ENCODE assay signal across 17 cellular contexts in genomic region chr16:4303973-4304372, GRCh38. TPM values are rescaled to one million over a fixed set of nuclear protein-coding genes. Genes with fewer than 3 reads are reported as not detected.
A peak's percentile ranks its signal among the peaks of the same experiment; 100 is the strongest.
DNase-seq lines count a peak whose midpoint lies in the region; ATAC-seq and TF ChIP-seq lines count a peak whose summit lies in the region.
"Had no signal": no experiment of that assay in that cellular context is flagged by ENCODE, and none has a peak within 500 bp of the region (broad histone marks: within the 10 kb centered on the region; RNA-seq: fewer than 3 reads in every experiment).

No MANE protein-coding gene starts in this region.

- peaks cover 5% of the 10 kb centered on the region for H3K9me3 Mint-ChIP-seq in activated CD4-positive, alpha-beta T cell treated with anti-CD3 and anti-CD28 coated beads, Interleukin-2, amount 10 ng/mL, durations not matched to agents 24 days and 14 days
- H3K9me3 Mint-ChIP-seq in activated CD4-positive, alpha-beta T cell treated with anti-CD3 and anti-CD28 coated beads, Interleukin-2, amount 10 ng/mL, durations not matched to agents 7 days and 5 days: no peaks in the 10 kb centered on the region
- H3K9me3 Mint-ChIP-seq in endodermal cell: no peaks in the 10 kb centered on the region
- H3K9me3 Mint-ChIP-seq in activated T-cell treated with anti-CD3 and anti-CD28 coated beads, Interleukin-2, amount 50 U/mL, for 72 hours: peaks cover 3 to 4% of the 10 kb centered on the region in 2 donors
- H3K9me3 Mint-ChIP-seq: T-helper 2 cell treated with Interferon-gamma antibody and Interleukin-4, amounts not matched to agents 5 μg/mL and 100 μg/mL, for 36 hours had no signal

- peaks cover 3% of the 10 kb centered on the region for H3K36me3 ChIP-seq in endodermal cell (ENCODE audit: control insufficient read depth, insufficient read depth, low read length)
- H3K36me3 ChIP-seq: thyroid gland had no signal

- no peak overlapping the region for H3K4me3 ChIP-seq in endodermal cell (ENCODE audit: low read length)
- H3K4me3 ChIP-seq: MG63, spleen, thyroid gland had no signal

- no peak for TF ChIP-seq CTCF in endodermal cell (conservative IDR thresholded peaks at IDR 0.05)

- ATAC-seq in activated T-cell treated with anti-CD3 and anti-CD28 coated beads, Interleukin-2, amount 50 U/mL, for 72 hours (replicated peaks in 1 of 2): no peak
- ATAC-seq in HG02970 (IDR thresholded peaks at IDR 0.05; ENCODE audit: low FRiP score, unreplicated experiment) (no peak), GM18502 (IDR thresholded peaks at IDR 0.05; ENCODE audit: poor library complexity, unreplicated experiment) (no peak)
- ATAC-seq: left colon had no signal

- H3K27ac Mint-ChIP-seq in activated CD4-positive, alpha-beta T cell treated with anti-CD3 and anti-CD28 coated beads, Interleukin-2, amount 10 ng/mL, durations not matched to agents 24 days and 14 days: no peak overlapping the region
- H3K27ac Mint-ChIP-seq in activated CD4-positive, alpha-beta T cell treated with anti-CD3 and anti-CD28 coated beads, Interleukin-2, amount 10 ng/mL, durations not matched to agents 7 days and 5 days: no peak overlapping the region
- peak overlapping the region; percentile 39 for H3K27ac Mint-ChIP-seq in endodermal cell
- no peak overlapping the region for H3K27ac Mint-ChIP-seq in activated T-cell treated with anti-CD3 and anti-CD28 coated beads, Interleukin-2, amount 50 U/mL, for 72 hours

- no peaks in the 10 kb centered on the region for H3K9me3 ChIP-seq in endodermal cell (ENCODE audit: control insufficient read depth, low read length)
- H3K9me3 ChIP-seq: MG63, spleen, thyroid gland had no signal

- WGBS in endodermal cell (ENCODE audit: insufficient coverage in 1 of 2, insufficient read length in 1 of 2), 2 experiments: 78 to 88% methylated on average over 11 to 13 of the region's 13 CpGs

- intact Hi-C loops in activated CD4-positive, alpha-beta T cell treated with anti-CD3 and anti-CD28 coated beads, Interleukin-2, amount 10 ng/mL, durations not matched to agents 24 days and 14 days (cut with micrococcal nuclease): no loop called here

- POLR2A ChIA-PET in activated CD4-positive, alpha-beta T cell treated with anti-CD3 and anti-CD28 coated beads, Interleukin-2, amount 10 ng/mL, durations not matched to agents 7 days and 5 days (lab: Charles Lee): interaction anchor here (0.6 kb wide), 1 partner anchor 8 kb away, joined by 3 read pairs; no protein-coding TSS in a partner anchor

- CTCF ChIA-PET in activated CD4-positive, alpha-beta T cell treated with anti-CD3 and anti-CD28 coated beads, Interleukin-2, amount 10 ng/mL, durations not matched to agents 7 days and 5 days (lab: Charles Lee): interaction anchor here (0.6 to 1.9 kb wide), 3 partner anchors 15 to 902 kb away, joined by 3 to 6 read pairs (median 3); no protein-coding TSS in a partner anchor

- peaks cover 18% of the 10 kb centered on the region for H3K4me1 Mint-ChIP-seq in activated CD4-positive, alpha-beta T cell treated with anti-CD3 and anti-CD28 coated beads, Interleukin-2, amount 10 ng/mL, durations not matched to agents 24 days and 14 days
- peaks cover 34% of the 10 kb centered on the region for H3K4me1 Mint-ChIP-seq in activated CD4-positive, alpha-beta T cell treated with anti-CD3 and anti-CD28 coated beads, Interleukin-2, amount 10 ng/mL, durations not matched to agents 7 days and 5 days
- peaks cover 16% of the 10 kb centered on the region for H3K4me1 Mint-ChIP-seq in endodermal cell
- H3K4me1 Mint-ChIP-seq in activated T-cell treated with anti-CD3 and anti-CD28 coated beads, Interleukin-2, amount 50 U/mL, for 72 hours (ENCODE audit: low read depth): peaks cover 38% of the 10 kb centered on the region

- H3K27me3 Mint-ChIP-seq in activated CD4-positive, alpha-beta T cell treated with anti-CD3 and anti-CD28 coated beads, Interleukin-2, amount 10 ng/mL, durations not matched to agents 24 days and 14 days: no peaks in the 10 kb centered on the region
- no peaks in the 10 kb centered on the region for H3K27me3 Mint-ChIP-seq in activated CD4-positive, alpha-beta T cell treated with anti-CD3 and anti-CD28 coated beads, Interleukin-2, amount 10 ng/mL, durations not matched to agents 7 days and 5 days
- H3K27me3 Mint-ChIP-seq in endodermal cell (ENCODE audit: insufficient read depth): no peaks in the 10 kb centered on the region
- no peaks in the 10 kb centered on the region for H3K27me3 Mint-ChIP-seq in activated T-cell treated with anti-CD3 and anti-CD28 coated beads, Interleukin-2, amount 50 U/mL, for 72 hours (ENCODE audit: low read depth)

- no peaks in the 10 kb centered on the region for H3K27me3 ChIP-seq in endodermal cell (ENCODE audit: control insufficient read depth, insufficient read depth, low read length, poor library complexity, severe bottlenecking)
- H3K27me3 ChIP-seq: MG63, spleen, thyroid gland had no signal

- peak overlapping the region; percentile 75 for H3K27ac ChIP-seq in endodermal cell (ENCODE audit: low read depth, low read length)
- H3K27ac ChIP-seq: spleen, thyroid gland had no signal

- no peak overlapping the region for H3K9ac ChIP-seq in endodermal cell (ENCODE audit: extremely low read depth, low read length, poor library complexity, severe bottlenecking)

- peak; percentile 57 for DNase-seq in activated CD4-positive, alpha-beta T cell treated with anti-CD3 and anti-CD28 coated beads, Interleukin-2, amount 10 ng/mL, durations not matched to agents 24 days and 14 days
- no peak for DNase-seq in activated CD4-positive, alpha-beta T cell treated with anti-CD3 and anti-CD28 coated beads, Interleukin-2, amount 10 ng/mL, durations not matched to agents 7 days and 5 days
- DNase-seq in NCI-H2227 treated with DMSO at 0.1 percent for 48 hours (lab: John Stamatoyannopoulos, UW) (peak; percentile 20), endodermal cell (peak; percentile 60), retina (peak; percentile 62)
- DNase-seq in activated T-cell treated with anti-CD3 and anti-CD28 coated beads, Interleukin-2, amount 50 U/mL, for 72 hours: no peak
- DNase-seq: activated CD4-positive, alpha-beta T cell treated with anti-CD3 and anti-CD28 coated beads, Interleukin-2, amount 50 U/mL, for 1 hour; activated effector memory CD4-positive, alpha-beta T cell treated with Interleukin-2 at 50 U/mL for 16 hours; DMS153; left colon; MG63; NCI-H226; spleen; thyroid gland had no signal

- peaks cover 20% of the 10 kb centered on the region for H3K36me3 Mint-ChIP-seq in activated CD4-positive, alpha-beta T cell treated with anti-CD3 and anti-CD28 coated beads, Interleukin-2, amount 10 ng/mL, durations not matched to agents 24 days and 14 days (ENCODE audit: low read depth)
- H3K36me3 Mint-ChIP-seq in activated CD4-positive, alpha-beta T cell treated with anti-CD3 and anti-CD28 coated beads, Interleukin-2, amount 10 ng/mL, durations not matched to agents 7 days and 5 days (ENCODE audit: low read depth): peaks cover 12% of the 10 kb centered on the region
- H3K36me3 Mint-ChIP-seq in endodermal cell (ENCODE audit: low read depth): peaks cover 20% of the 10 kb centered on the region
- H3K36me3 Mint-ChIP-seq in activated T-cell treated with anti-CD3 and anti-CD28 coated beads, Interleukin-2, amount 50 U/mL, for 72 hours (ENCODE audit: insufficient read depth in 2 of 2): peaks cover 5 to 6% of the 10 kb centered on the region in 2 donors

- H3K4me3 Mint-ChIP-seq in activated CD4-positive, alpha-beta T cell treated with anti-CD3 and anti-CD28 coated beads, Interleukin-2, amount 10 ng/mL, durations not matched to agents 24 days and 14 days: no peak overlapping the region
- H3K4me3 Mint-ChIP-seq in activated CD4-positive, alpha-beta T cell treated with anti-CD3 and anti-CD28 coated beads, Interleukin-2, amount 10 ng/mL, durations not matched to agents 7 days and 5 days: no peak overlapping the region
- no peak overlapping the region for H3K4me3 Mint-ChIP-seq in endodermal cell
- H3K4me3 Mint-ChIP-seq in activated T-cell treated with anti-CD3 and anti-CD28 coated beads, Interleukin-2, amount 50 U/mL, for 72 hours: no peak overlapping the region
- H3K4me3 Mint-ChIP-seq: T-helper 2 cell treated with Interferon-gamma antibody and Interleukin-4, amounts not matched to agents 5 μg/mL and 100 μg/mL, for 36 hours had no signal

- peaks cover 4% of the 10 kb centered on the region for H3K4me1 ChIP-seq in endodermal cell (ENCODE audit: control insufficient read depth, insufficient read depth, low read length)

RNA-seq across cellular contexts. Expression of gene GLIS2, which starts 11.9 kb away (rescaled TPM):
- total RNA-seq in activated CD4-positive, alpha-beta T cell treated with anti-CD3 and anti-CD28 coated beads, Interleukin-2, amount 10 ng/mL, durations not matched to agents 24 days and 14 days: 1.0 and 1.4 TPM in 2 replicates
- total RNA-seq in activated CD4-positive, alpha-beta T cell treated with anti-CD3 and anti-CD28 coated beads, Interleukin-2, amount 10 ng/mL, durations not matched to agents 7 days and 5 days: under 1 TPM; 0.12 to 0.17 TPM
- 10 to 100 TPM in 1 of 2 donors, 1 to 10 TPM in 1; 9.1 to 13.2 TPM for total RNA-seq in endodermal cell
- 16.6 TPM for polyA plus RNA-seq in endodermal cell (2013, experiment 1 of 2)
- 15.6 TPM for polyA plus RNA-seq in endodermal cell (2013, experiment 2 of 2)
- total RNA-seq in activated T-cell treated with anti-CD3 and anti-CD28 coated beads, Interleukin-2, amount 50 U/mL, for 72 hours: 1 to 10 TPM; 1.3 to 1.7 TPM

RNA-seq across cellular contexts. Expression of gene TFAP4, which starts 31.1 kb away (rescaled TPM):
- 46.1 and 53.4 TPM in 2 replicates for total RNA-seq in activated CD4-positive, alpha-beta T cell treated with anti-CD3 and anti-CD28 coated beads, Interleukin-2, amount 10 ng/mL, durations not matched to agents 24 days and 14 days
- total RNA-seq in activated CD4-positive, alpha-beta T cell treated with anti-CD3 and anti-CD28 coated beads, Interleukin-2, amount 10 ng/mL, durations not matched to agents 7 days and 5 days: 10 to 100 TPM; 19.3 to 19.7 TPM
- 10 to 100 TPM; 28.2 to 30.1 TPM for total RNA-seq in endodermal cell
- 23.3 TPM for polyA plus RNA-seq in endodermal cell (2013, experiment 1 of 2)
- polyA plus RNA-seq in endodermal cell (2013, experiment 2 of 2): 19.3 TPM
- total RNA-seq in activated T-cell treated with anti-CD3 and anti-CD28 coated beads, Interleukin-2, amount 50 U/mL, for 72 hours: 10 to 100 TPM; 17.8 to 27.2 TPM

RNA-seq across cellular contexts. Expression of gene PAM16, which starts 47.1 kb away (rescaled TPM):
- 93.5 and 104 TPM in 2 replicates for total RNA-seq in activated CD4-positive, alpha-beta T cell treated with anti-CD3 and anti-CD28 coated beads, Interleukin-2, amount 10 ng/mL, durations not matched to agents 24 days and 14 days
- 10 to 100 TPM; 35.1 to 39.3 TPM for total RNA-seq in activated CD4-positive, alpha-beta T cell treated with anti-CD3 and anti-CD28 coated beads, Interleukin-2, amount 10 ng/mL, durations not matched to agents 7 days and 5 days
- 10 to 100 TPM; 57.7 to 66.2 TPM for total RNA-seq in endodermal cell
- 57.2 TPM for polyA plus RNA-seq in endodermal cell (2013, experiment 1 of 2)
- 62.4 TPM for polyA plus RNA-seq in endodermal cell (2013, experiment 2 of 2)
- total RNA-seq in activated T-cell treated with anti-CD3 and anti-CD28 coated beads, Interleukin-2, amount 50 U/mL, for 72 hours: 10 to 100 TPM; 46.6 to 48.2 TPM

Comparison
In these comparisons a context has a peak if more than half of its experiments do, and no peak if none do; other contexts are left out.
1. DNase-seq: peak in activated CD4-positive, alpha-beta T cell treated with anti-CD3 and anti-CD28 coated beads, Interleukin-2, amount 10 ng/mL, durations not matched to agents 24 days and 14 days (single experiment), NCI-H2227 treated with DMSO at 0.1 percent for 48 hours (single experiment), endodermal cell (single experiment) and retina (single experiment); none in activated CD4-positive, alpha-beta T cell treated with anti-CD3 and anti-CD28 coated beads, Interleukin-2, amount 10 ng/mL, durations not matched to agents 7 days and 5 days (single experiment) and activated T-cell treated with anti-CD3 and anti-CD28 coated beads, Interleukin-2, amount 50 U/mL, for 72 hours (0 of 2).